ENCODE assay signal across 17 cellular contexts in genomic region chr18:2707559-2708168, GRCh38. TPM values are rescaled to one million over a fixed set of nuclear protein-coding genes. Genes with fewer than 3 reads are reported as not detected.
DNase-seq lines count a peak whose midpoint lies in the region; ATAC-seq, FAIRE-seq and TF ChIP-seq lines count a peak whose summit lies in the region.
"Had no signal": no experiment of that assay in that cellular context is flagged by ENCODE, and none has a peak within 500 bp of the region (broad histone marks: within the 10 kb centered on the region; RNA-seq: fewer than 3 reads in every experiment).

No MANE protein-coding gene starts in this region.

- H3F3A ChIP-seq in PC-9 (ENCODE audit: insufficient read depth, low read depth) = peaks cover 13% of the 10 kb centered on the region

- no peak overlapping the region for H2AFZ ChIP-seq in PC-9

- H3K9me2 ChIP-seq in PC-9 (ENCODE audit: insufficient read depth) = no peaks in the 10 kb centered on the region

- peaks cover 11% of the 10 kb centered on the region for H3K4me1 ChIP-seq in A673 (ENCODE audit: insufficient read depth, low read length, poor library complexity, severe bottlenecking)
- H3K4me1 ChIP-seq in PC-9 (replicated peaks; ENCODE audit: insufficient read depth) = no peaks in the 10 kb centered on the region

- H3K4me2 ChIP-seq in PC-9 = no peak overlapping the region

- no peaks in the 10 kb centered on the region for H3K9me3 ChIP-seq in A673 (ENCODE audit: low read depth, low read length, poor library complexity, severe bottlenecking)
- no peaks in the 10 kb centered on the region for H3K9me3 ChIP-seq in PC-9 (ENCODE audit: insufficient read depth, low read depth)
- H3K9me3 ChIP-seq: SJCRH30 had no signal

- POLR2A ChIA-PET in A673 (lab: Charles Lee; ENCODE audit: low non-redundant PET) = no interaction called here
- POLR2A ChIA-PET in PC-9 (lab: Charles Lee; ENCODE audit: unreplicated experiment) = interaction anchor here (0.6 kb wide), 1 partner anchor 580 kb away, joined by 7 read pairs; no protein-coding TSS in a partner anchor

- peak; percentile 43 for FAIRE-seq in islet of Langerhans (lab: Jason Lieb, UNC)

- no peak for DNase-seq in A673 (ENCODE audit: low spot score)
- peak; percentile 6 for DNase-seq in EL
- DNase-seq in PC-9 = no peak
- no peak for DNase-seq in activated CD8-positive, alpha-beta memory T cell treated with anti-CD3 and anti-CD28 coated beads, Interleukin-2, amount 50 U/mL, for 48 hours
- no peak for DNase-seq in DMS53 (lab: John Stamatoyannopoulos, UW)
- DNase-seq: CD4-positive, alpha-beta memory T cell; DND-41; H7; NCI-H1417; NCI-H2029; NCI-H2171; NCI-H446; NK-92 treated with Interleukin-12 subunit alpha and Interleukin-12 subunit beta, amount 100 ng/mL, for 24 hours; SJCRH30 had no signal

- H3K36me3 ChIP-seq in A673 (ENCODE audit: insufficient read depth, low read length, poor library complexity, severe bottlenecking) (peaks cover 74% of the 10 kb centered on the region), PC-9 (ENCODE audit: low read depth) (peaks cover 30% of the 10 kb centered on the region)

- intact Hi-C loops in A673 (cut with micrococcal nuclease; ENCODE audit: unreplicated experiment) = no loop called here
- intact Hi-C loops in PC-9 (cut with micrococcal nuclease; ENCODE audit: unreplicated experiment) = loop anchor here (5.0 kb wide), 1 partner anchor 55 kb away; no protein-coding TSS in a partner anchor

- H3K27ac ChIP-seq in A673 (ENCODE audit: low read depth, low read length, poor library complexity, severe bottlenecking) (peak overlapping the region; percentile 61), PC-9 (peak overlapping the region; percentile 58)
- H3K27ac ChIP-seq: RWPE1, SJCRH30 had no signal

- TF ChIP-seq CTCF in A673 (conservative IDR thresholded peaks at IDR 0.05; ENCODE audit: low read depth, low read length) = no peak
- no peak for TF ChIP-seq CTCF in PC-9 (conservative IDR thresholded peaks at IDR 0.05)

- CTCF ChIA-PET in A673 (lab: Charles Lee) (no interaction called here), PC-9 (lab: Charles Lee) (interaction anchor here (0.6 kb wide), 1 partner anchor 290 kb away, joined by 4 read pairs; no protein-coding TSS in a partner anchor)

- BruUV-seq in A673 (replicated peaks; lab: Mats Ljungman, UMichigan) = no TSS peak
- no TSS peak for BruUV-seq in PC-9 (replicated peaks; lab: Mats Ljungman, UMichigan)

- H3K79me2 ChIP-seq in PC-9 (ENCODE audit: low read depth) = 0 out of 2 replicates have a peak, but pooled peaks cover under 1% of the 10 kb centered on the region

- H3K4me3 ChIP-seq in A673 (ENCODE audit: low read depth, low read length, poor library complexity, severe bottlenecking) (no peak overlapping the region), PC-9 (no peak overlapping the region)
- H3K4me3 ChIP-seq: SJCRH30 had no signal

- no peaks in the 10 kb centered on the region for H3K27me3 ChIP-seq in A673 (replicated peaks; ENCODE audit: insufficient read depth, low read depth, low read length, poor library complexity)
- H3K27me3 ChIP-seq in PC-9 (ENCODE audit: insufficient read depth, low read depth) = no peaks in the 10 kb centered on the region
- H3K27me3 ChIP-seq: SJCRH30 had no signal

- no peaks in the 10 kb centered on the region for H4K20me1 ChIP-seq in PC-9 (ENCODE audit: insufficient read depth)

- ATAC-seq in GM21576 (IDR thresholded peaks at IDR 0.05; ENCODE audit: unreplicated experiment) = no peak

RNA-seq across cellular contexts. Expression of gene SMCHD1, which starts 52.1 kb away (rescaled TPM):
- total RNA-seq in A673 (2021) = 74.0 and 80.9 TPM in 2 replicates
- total RNA-seq in PC-9 (2021) = 44.9 and 73.7 TPM in 2 replicates
